ENCODE assay signal across 23 cellular contexts in the genomic region with DNA sequence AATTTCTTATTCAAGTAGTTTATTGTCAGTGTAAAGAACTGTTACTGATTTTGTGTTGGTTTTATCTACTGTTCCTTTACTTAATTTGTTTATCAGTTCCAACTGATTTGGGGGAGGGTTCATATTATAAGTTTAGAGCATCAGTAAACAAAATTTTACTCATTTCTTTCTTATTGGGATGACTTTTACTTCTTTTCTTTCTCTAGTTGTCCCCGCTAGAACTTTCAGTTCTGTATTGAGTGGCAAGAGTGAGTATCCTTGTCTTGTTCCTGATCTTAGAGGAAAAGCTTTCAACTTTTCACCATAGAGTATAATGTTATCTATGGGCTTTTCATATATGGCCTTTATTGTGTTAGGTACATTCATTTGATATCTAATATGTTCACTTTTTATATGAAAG.
"Had no signal": no experiment of that assay in that cellular context is flagged by ENCODE, and none has a peak within 500 bp of the region (broad histone marks: within the 10 kb centered on the region; RNA-seq: fewer than 3 reads in every experiment).

No MANE protein-coding gene starts in this region.

- H3K4me1 ChIP-seq: gastrocnemius medialis, heart right ventricle, parathyroid adenoma, prostate gland, right lobe of liver, thyroid gland, upper lobe of left lung, uterus had no signal

- ATAC-seq: effector memory CD8-positive, alpha-beta T cell; gastrocnemius medialis; heart right ventricle; left lobe of liver; naive thymus-derived CD4-positive, alpha-beta T cell; right lobe of liver; stimulated activated effector memory CD8-positive, alpha-beta T cell treated with anti-CD3 and anti-CD28 coated beads, Interleukin-12 subunit alpha, Interleukin-12 subunit beta, amount 100 ng/mL, for 72 hours; stimulated activated naive CD8-positive, alpha-beta T cell treated with anti-CD3 and anti-CD28 coated beads, Interleukin-15, Interleukin-2, amounts not matched to agents 100 U/mL and 50 U/mL, for 24 hours had no signal

- H3K27me3 ChIP-seq: esophagus muscularis mucosa, gastrocnemius medialis, heart right ventricle, right lobe of liver, suprapubic skin, thyroid gland, upper lobe of left lung, uterus had no signal

- H3K4me3 ChIP-seq: esophagus muscularis mucosa, gastrocnemius medialis, heart right ventricle, prostate gland, right lobe of liver, suprapubic skin, thyroid gland, upper lobe of left lung, uterus had no signal

- H3K36me3 ChIP-seq: esophagus muscularis mucosa, gastrocnemius medialis, heart right ventricle, prostate gland, right lobe of liver, suprapubic skin, thyroid gland, upper lobe of left lung, uterus had no signal

- H3K27ac ChIP-seq: epithelial cell of prostate, esophagus muscularis mucosa, gastrocnemius medialis, heart right ventricle, parathyroid adenoma, prostate gland, right lobe of liver, suprapubic skin, thyroid gland, upper lobe of left lung, uterus had no signal

- DNase-seq: effector memory CD8-positive, alpha-beta T cell; gastrocnemius medialis; heart right ventricle; hypothalamus; kidney glomerular epithelial cell; mammary epithelial cell; naive thymus-derived CD4-positive, alpha-beta T cell; nephron progenitor cell; retina; right lobe of liver; stimulated activated CD4-positive, alpha-beta T cell treated with anti-CD3 and anti-CD28 coated beads, Interleukin-4, amount 100 ng/mL, for 1 hour; stimulated activated CD8-positive, alpha-beta memory T cell treated with anti-CD3 and anti-CD28 coated beads, Interleukin-4, amount 100 ng/mL, for 48 hours; stimulated activated naive CD8-positive, alpha-beta T cell treated with anti-CD3 and anti-CD28 coated beads, Interleukin-15, Interleukin-2, amounts not matched to agents 100 U/mL and 50 U/mL, for 24 hours; thyroid gland; upper lobe of left lung; uterus had no signal

- H3K9me3 ChIP-seq: esophagus muscularis mucosa, gastrocnemius medialis, heart right ventricle, prostate gland, right lobe of liver, suprapubic skin, thyroid gland, upper lobe of left lung, uterus had no signal
